19 cellular contexts compared by ENCODE assay signal in the genomic region with DNA sequence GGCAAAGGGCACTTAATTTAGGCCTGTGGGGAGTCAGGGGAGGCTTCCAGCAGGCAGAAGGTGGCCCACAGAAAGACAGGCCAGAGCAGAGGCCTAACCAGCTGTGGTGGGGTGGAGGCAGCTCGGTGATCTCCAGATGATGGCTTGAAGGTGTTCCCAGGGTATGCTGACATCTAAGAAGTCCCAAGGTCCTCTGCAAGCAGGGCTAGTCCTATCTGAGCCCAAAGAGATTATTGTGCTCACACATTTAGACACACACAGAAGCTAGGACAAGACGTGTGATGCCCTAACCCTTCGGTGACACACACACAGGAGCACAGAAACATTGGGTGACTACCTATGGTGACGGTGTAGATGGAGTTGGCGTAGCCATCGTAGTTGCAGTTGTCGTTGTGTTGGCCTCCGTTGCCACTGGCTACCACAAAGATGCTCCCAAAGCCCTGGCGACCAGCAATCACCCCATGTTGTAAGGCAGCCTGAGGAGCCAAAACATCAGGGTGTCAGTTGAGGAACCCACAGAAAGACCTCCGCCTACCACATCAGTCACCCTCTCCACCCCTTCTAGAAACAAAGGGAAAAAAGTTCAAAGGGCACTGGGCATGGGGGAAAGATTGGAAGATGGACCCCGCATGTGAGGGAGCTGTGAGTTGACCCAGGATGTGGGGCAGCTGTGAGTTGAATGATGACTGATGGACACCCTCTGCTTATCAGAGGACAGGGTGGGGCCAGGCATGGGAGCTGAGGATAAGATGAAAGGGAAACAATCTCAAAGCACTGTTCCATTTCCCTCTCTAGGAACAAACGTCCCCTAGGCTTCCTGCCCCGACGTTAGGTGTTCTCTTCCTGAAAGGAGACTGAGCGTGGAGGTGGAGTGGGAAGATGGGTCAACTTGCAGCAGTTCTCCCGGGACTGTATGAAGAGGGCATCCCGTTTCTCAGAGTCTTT. TPM values are rescaled to one million over a fixed set of nuclear protein-coding genes. Genes with fewer than 3 reads are reported as not detected.
DNase-seq lines count a peak whose midpoint lies in the region; ATAC-seq and TF ChIP-seq lines count a peak whose summit lies in the region.
"Had no signal": no experiment of that assay in that cellular context is flagged by ENCODE, and none has a peak within 500 bp of the region (broad histone marks: within the 10 kb centered on the region; RNA-seq: fewer than 3 reads in every experiment).

No MANE protein-coding gene starts in this region.

- peaks cover 20% of the 10 kb centered on the region for H3K36me3 Mint-ChIP-seq in osteocyte (ENCODE audit: unreplicated experiment)

- H3K79me2 ChIP-seq in PC-9 (ENCODE audit: low read depth) = no peaks in the 10 kb centered on the region

- H3K27me3 Mint-ChIP-seq in osteocyte (ENCODE audit: unreplicated experiment) = no peaks in the 10 kb centered on the region
- H3K27me3 Mint-ChIP-seq: memory B cell, T-cell had no signal

- no peaks in the 10 kb centered on the region for H3K9me2 ChIP-seq in PC-9 (ENCODE audit: insufficient read depth)

- peaks cover 40% of the 10 kb centered on the region for H3K4me1 Mint-ChIP-seq in osteocyte (ENCODE audit: unreplicated experiment)

- H3F3A ChIP-seq in PC-9 (ENCODE audit: insufficient read depth, low read depth) = peaks cover 6% of the 10 kb centered on the region; the same call in 1 of the 2 replicates

- H3K9me3 ChIP-seq in left ventricle myocardium inferior (replicated peaks) = no peaks in the 10 kb centered on the region
- no peaks in the 10 kb centered on the region for H3K9me3 ChIP-seq in PC-9 (ENCODE audit: insufficient read depth, low read depth)

- no peak for ATAC-seq in left ventricle myocardium superior
- ATAC-seq in GM18909 (IDR thresholded peaks at IDR 0.05; ENCODE audit: poor library complexity, unreplicated experiment) = no peak
- ATAC-seq: activated CD4-positive, CD25-positive, alpha-beta regulatory T cell treated with anti-CD3 and anti-CD28 coated beads, Interleukin-2, amount 50 U/mL, for 24 hours; HCT116; T-cell had no signal

- CTCF ChIA-PET in PC-9 (lab: Charles Lee) = no interaction called here

- no peak for TF ChIP-seq CTCF in left ventricle myocardium inferior (IDR thresholded peaks at IDR 0.05; ENCODE audit: borderline replicate concordance)
- TF ChIP-seq CTCF in coronary artery (IDR thresholded peaks at IDR 0.05) = no peak
- no peak for TF ChIP-seq CTCF in osteocyte (IDR thresholded peaks at IDR 0.05)
- TF ChIP-seq CTCF in PC-9 (conservative IDR thresholded peaks at IDR 0.05) = no peak

- BruUV-seq in PC-9 (replicated peaks; lab: Mats Ljungman, UMichigan) = no TSS peak

- H3K4me3 Mint-ChIP-seq in osteocyte (ENCODE audit: unreplicated experiment) = no peak overlapping the region
- H3K4me3 Mint-ChIP-seq: memory B cell, T-cell had no signal

- POLR2A ChIA-PET in PC-9 (lab: Charles Lee; ENCODE audit: unreplicated experiment) = no interaction called here

- no peak overlapping the region for H3K4me3 ChIP-seq in left ventricle myocardium inferior
- H3K4me3 ChIP-seq in coronary artery = no peak overlapping the region
- no peak overlapping the region for H3K4me3 ChIP-seq in PC-9
- H3K4me3 ChIP-seq: skin epidermis had no signal

- peak overlapping the region; percentile 47 for H3K27ac Mint-ChIP-seq in osteocyte (ENCODE audit: unreplicated experiment)
- H3K27ac Mint-ChIP-seq: memory B cell had no signal

- peak overlapping the region; percentile 93 for H3K27ac ChIP-seq in left ventricle myocardium inferior (replicated peaks)
- H3K27ac ChIP-seq in coronary artery = peak overlapping the region; percentile 89 to 95
- H3K27ac ChIP-seq in PC-9 = no peak overlapping the region
- H3K27ac ChIP-seq: KMS-11 had no signal

- intact Hi-C loops in left ventricle myocardium inferior (cut with micrococcal nuclease) = no loop called here
- intact Hi-C loops in left ventricle myocardium superior (cut with micrococcal nuclease) = no loop called here
- intact Hi-C loops in PC-9 (cut with micrococcal nuclease; ENCODE audit: unreplicated experiment) = no loop called here

- no peak overlapping the region for H3K4me2 ChIP-seq in PC-9
- H3K4me2 ChIP-seq: KMS-11 had no signal

- H3K36me3 ChIP-seq in left ventricle myocardium inferior = peaks cover 56% of the 10 kb centered on the region
- H3K36me3 ChIP-seq in PC-9 (ENCODE audit: low read depth) = peaks cover 16% of the 10 kb centered on the region

- H3K4me1 ChIP-seq in left ventricle myocardium inferior (peaks cover 48% of the 10 kb centered on the region), PC-9 (replicated peaks; ENCODE audit: insufficient read depth) (peaks cover 14% of the 10 kb centered on the region)

- no peaks in the 10 kb centered on the region for H3K27me3 ChIP-seq in left ventricle myocardium inferior (ENCODE audit: low read depth)
- H3K27me3 ChIP-seq in PC-9 (ENCODE audit: insufficient read depth, low read depth) = no peaks in the 10 kb centered on the region

- DNase-seq in left ventricle myocardium inferior (no peak), left ventricle myocardium superior (no peak), coronary artery (ENCODE audit: low spot score) (peak; percentile 69), osteocyte (ENCODE audit: extremely low spot score, unreplicated experiment) (no peak), cerebellar cortex (ENCODE audit: low spot score) (no peak), dermis blood vessel endothelial cell (no peak), PC-9 (no peak)
- DNase-seq: central memory CD4-positive, alpha-beta T cell; GDM1; NCI-H1417; occipital lobe; RPMI8226; T-cell had no signal

- H4K20me1 ChIP-seq in PC-9 (ENCODE audit: insufficient read depth) = peaks cover 3% of the 10 kb centered on the region; the same call in 1 of the 2 replicates

- H3K9me3 Mint-ChIP-seq in osteocyte (ENCODE audit: unreplicated experiment) = no peaks in the 10 kb centered on the region
- H3K9me3 Mint-ChIP-seq: memory B cell, T-cell had no signal

- no peak overlapping the region for H2AFZ ChIP-seq in PC-9

RNA-seq across cellular contexts. Expression of a gene that starts 7.9 kb away (rescaled TPM):
- total RNA-seq in left ventricle myocardium inferior (24.0 TPM), left ventricle myocardium superior (21.7 TPM), osteocyte (57.5 and 65.0 TPM in 2 replicates), dermis blood vessel endothelial cell (54.1 and 63.5 TPM in 2 replicates), PC-9 (2021) (41.6 and 50.4 TPM in 2 replicates)

RNA-seq across cellular contexts. Expression of a gene that starts 8.5 kb away (rescaled TPM):
- total RNA-seq in left ventricle myocardium inferior (21.1 TPM), left ventricle myocardium superior (25.2 TPM), osteocyte (32.8 and 34.2 TPM in 2 replicates), dermis blood vessel endothelial cell (10.6 and 12.3 TPM in 2 replicates), PC-9 (2021) (27.2 and 28.1 TPM in 2 replicates)

RNA-seq across cellular contexts. Expression of a gene that starts 24.8 kb away (rescaled TPM):
- total RNA-seq in left ventricle myocardium inferior = 113 TPM
- total RNA-seq in left ventricle myocardium superior = 69.5 TPM
- 711 and 715 TPM in 2 replicates for total RNA-seq in osteocyte
- total RNA-seq in dermis blood vessel endothelial cell = 11.4 and 31.3 TPM in 2 replicates
- 11.0 and 16.9 TPM in 2 replicates for total RNA-seq in PC-9 (2021)

RNA-seq across cellular contexts. Expression of a gene that starts 45.5 kb away (rescaled TPM):
- 23.5 TPM for total RNA-seq in left ventricle myocardium inferior
- 20.4 TPM for total RNA-seq in left ventricle myocardium superior
- total RNA-seq in osteocyte = 65.5 and 67.3 TPM in 2 replicates
- total RNA-seq in dermis blood vessel endothelial cell = 10.4 and 19.5 TPM in 2 replicates
- total RNA-seq in PC-9 (2021) = 20.1 and 20.3 TPM in 2 replicates
